ENCODE assay signal across 10 cellular contexts in the genomic region with DNA sequence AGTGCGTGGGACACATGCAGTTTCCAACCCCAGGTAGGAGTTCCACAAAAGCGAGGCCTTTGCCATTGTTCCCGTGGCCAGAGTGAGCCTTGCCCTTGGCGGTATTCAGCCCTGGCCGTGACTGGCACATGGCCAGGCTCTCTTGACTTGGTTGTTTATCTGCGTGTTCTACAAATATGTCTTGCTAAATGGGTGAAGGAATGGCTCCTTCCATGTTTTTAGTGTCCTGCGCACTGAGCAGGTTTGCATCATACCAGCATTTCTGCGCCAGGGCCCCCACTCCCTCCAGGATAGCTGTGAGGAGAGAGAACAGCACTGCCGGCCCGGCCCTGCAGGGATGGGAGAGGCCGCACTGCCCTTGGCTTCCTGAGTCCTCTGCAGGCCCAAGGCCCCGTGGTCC. TPM values are rescaled to one million over a fixed set of nuclear protein-coding genes. Genes with fewer than 3 reads are reported as not detected.
DNase-seq lines count a peak whose midpoint lies in the region; ATAC-seq and TF ChIP-seq lines count a peak whose summit lies in the region.
"Had no signal": no experiment of that assay in that cellular context is flagged by ENCODE, and none has a peak within 500 bp of the region (broad histone marks: within the 10 kb centered on the region; RNA-seq: fewer than 3 reads in every experiment).

No MANE protein-coding gene starts in this region.

- intact Hi-C loops in Calu3 (cut with micrococcal nuclease; ENCODE audit: unreplicated experiment): no loop called here
- intact Hi-C loops in sigmoid colon (cut with DNase I): loop anchor here (10.0 kb wide), 1 partner anchor 239 kb away; the partner anchor contains the start of gene RANGAP1

- no peak for TF ChIP-seq POLR2A in sigmoid colon (IDR thresholded peaks at IDR 0.05)

- CTCF ChIA-PET in Calu3 (lab: Charles Lee): interaction anchor here (0.6 kb wide), 1 partner anchor 30 kb away, joined by 3 read pairs; no protein-coding TSS in a partner anchor

- TF ChIP-seq EP300 in sigmoid colon (IDR thresholded peaks at IDR 0.05): peak in 1 of 4 donors; percentile 19

- DNase-seq in Calu3 (no peak), cardiac muscle cell (ENCODE audit: low read depth in 1 of 2, low spot score in 1 of 2) (peak in 1 of 2 donors; percentile 40), sigmoid colon (peak; percentile 91), GM19240 (ENCODE audit: insufficient read length, low spot score) (no peak), MV-4-11 (lab: John Stamatoyannopoulos, UW) (no peak), NCI-H1048 (lab: John Stamatoyannopoulos, UW) (no peak)
- DNase-seq: NCI-H446 treated with DMSO at 0.1 percent for 48 hours had no signal

- H3K4me1 ChIP-seq in cardiac muscle cell (ENCODE audit: low read depth) (no peaks in the 10 kb centered on the region), sigmoid colon (peaks cover 0 to 45% (median 40%) of the 10 kb centered on the region in 4 donors)

- H3K27ac ChIP-seq in cardiac muscle cell (peak overlapping the region; percentile 45), sigmoid colon (peak overlapping the region; percentile 82 to 91 (median 88))

- no peaks in the 10 kb centered on the region for H3K27me3 Mint-ChIP-seq in Calu3 (ENCODE audit: unreplicated experiment)
- H3K27me3 Mint-ChIP-seq in activated naive CD8-positive, alpha-beta T cell: no peaks in the 10 kb centered on the region

- H3K9me3 ChIP-seq in cardiac muscle cell (ENCODE audit: low read depth) (no peaks in the 10 kb centered on the region), sigmoid colon (no peaks in the 10 kb centered on the region)

- BruUV-seq in Calu3 (replicated peaks; lab: Mats Ljungman, UMichigan): no TSS peak

- no peaks in the 10 kb centered on the region for H3K27me3 ChIP-seq in cardiac muscle cell
- no peaks in the 10 kb centered on the region for H3K27me3 ChIP-seq in sigmoid colon

- H3K4me3 ChIP-seq in cardiac muscle cell: no peak overlapping the region
- H3K4me3 ChIP-seq in sigmoid colon: peak overlapping the region in 1 of 4 donors; percentile 4

- H3K4me1 Mint-ChIP-seq in Calu3 (ENCODE audit: low read depth, unreplicated experiment): no peaks in the 10 kb centered on the region
- H3K4me1 Mint-ChIP-seq in activated naive CD8-positive, alpha-beta T cell (ENCODE audit: low read depth): peaks cover 24% of the 10 kb centered on the region

- H3K4me3 Mint-ChIP-seq in Calu3 (ENCODE audit: low read depth, unreplicated experiment): no peak overlapping the region
- no peak overlapping the region for H3K4me3 Mint-ChIP-seq in activated naive CD8-positive, alpha-beta T cell

- H3K36me3 Mint-ChIP-seq in Calu3 (ENCODE audit: insufficient read depth, unreplicated experiment): peaks cover 85% of the 10 kb centered on the region
- peaks cover 3% of the 10 kb centered on the region for H3K36me3 Mint-ChIP-seq in activated naive CD8-positive, alpha-beta T cell

- TF ChIP-seq CTCF in Calu3 (IDR thresholded peaks at IDR 0.05; ENCODE audit: unreplicated experiment) (no peak), cardiac muscle cell (IDR thresholded peaks at IDR 0.05; ENCODE audit: low read depth, low read length) (no peak), sigmoid colon (IDR thresholded peaks at IDR 0.05) (no peak)

- ATAC-seq in GM21717 (IDR thresholded peaks at IDR 0.05; ENCODE audit: unreplicated experiment): no peak

- no peaks in the 10 kb centered on the region for H3K9me3 Mint-ChIP-seq in Calu3 (ENCODE audit: low read depth, unreplicated experiment)
- no peaks in the 10 kb centered on the region for H3K9me3 Mint-ChIP-seq in activated naive CD8-positive, alpha-beta T cell (ENCODE audit: low read depth)

- peak overlapping the region; percentile 65 for H3K27ac Mint-ChIP-seq in Calu3 (ENCODE audit: unreplicated experiment)
- H3K27ac Mint-ChIP-seq in activated naive CD8-positive, alpha-beta T cell: peak overlapping the region; percentile 77

- H3K36me3 ChIP-seq in cardiac muscle cell (peaks cover 61% of the 10 kb centered on the region), sigmoid colon (peaks cover 17 to 62% (median 39%) of the 10 kb centered on the region in 4 donors)

- 61 to 67% methylated on average over 12 of the region's 12 CpGs for WGBS in sigmoid colon, 2 donors

RNA-seq across cellular contexts. Expression of gene POLR3H, which starts 20.0 kb away (rescaled TPM):
- total RNA-seq in Calu3 (2022) (49.7 and 53.8 TPM in 2 replicates), cardiac muscle cell (11.4 and 12.5 TPM in 2 replicates), sigmoid colon (10 to 100 TPM; 10.3 to 14.4 (median 12.2) TPM)
- polyA plus RNA-seq in cardiac muscle cell (24.7 and 30.9 TPM in 2 replicates), sigmoid colon (10 to 100 TPM in 1 of 3 donors, 1 to 10 TPM in 2; 4.6 to 19.7 (median 7.2) TPM)

RNA-seq across cellular contexts. Expression of gene CSDC2, which starts 36.5 kb away (rescaled TPM):
- total RNA-seq in Calu3 (2022): not detected in 2 replicates
- total RNA-seq in cardiac muscle cell: 4.2 and 4.3 TPM in 2 replicates
- polyA plus RNA-seq in cardiac muscle cell: 5.0 and 5.1 TPM in 2 replicates
- total RNA-seq in sigmoid colon: 10 to 100 TPM in 2 of 4 donors, 1 to 10 TPM in 2; 6.4 to 19.9 (median 10.6) TPM
- 1 to 10 TPM in 1 of 3 donors, under 1 TPM in 2; 0.46 to 1.2 (median 0.60) TPM for polyA plus RNA-seq in sigmoid colon
- total RNA-seq: activated CD8-positive, alpha-beta memory T cell treated with anti-CD3 and anti-CD28 coated beads for 36 hours had no signal

RNA-seq across cellular contexts. Expression of gene ACO2, which starts 55.4 kb away (rescaled TPM):
- total RNA-seq in Calu3 (2022) (94.0 and 94.5 TPM in 2 replicates), cardiac muscle cell (183 and 223 TPM in 2 replicates), sigmoid colon (10 to 100 TPM; 67.3 to 90.3 (median 83.0) TPM)
- polyA plus RNA-seq in cardiac muscle cell (247 and 328 TPM in 2 replicates), sigmoid colon (100 to 1,000 TPM; 106 to 157 (median 127) TPM)

RNA-seq across cellular contexts. Expression of gene PHF5A, which starts 55.8 kb away (rescaled TPM):
- 53.3 and 68.5 TPM in 2 replicates for total RNA-seq in Calu3 (2022)
- 32.2 and 42.2 TPM in 2 replicates for total RNA-seq in cardiac muscle cell
- 25.9 and 26.9 TPM in 2 replicates for polyA plus RNA-seq in cardiac muscle cell
- total RNA-seq in sigmoid colon: 10 to 100 TPM; 31.9 to 54.2 (median 44.4) TPM
- 10 to 100 TPM; 49.2 to 59.6 (median 59.6) TPM for polyA plus RNA-seq in sigmoid colon
